33 cellular contexts compared by ENCODE assay signal in genomic region chr7:30656611-30657010, GRCh38. TPM values are rescaled to one million over a fixed set of nuclear protein-coding genes. Genes with fewer than 3 reads are reported as not detected.
DNase-seq lines count a peak whose midpoint lies in the region; ATAC-seq, FAIRE-seq and TF ChIP-seq lines count a peak whose summit lies in the region.
"Had no signal": no experiment of that assay in that cellular context is flagged by ENCODE, and none has a peak within 500 bp of the region (broad histone marks: within the 10 kb centered on the region; RNA-seq: fewer than 3 reads in every experiment).

No MANE protein-coding gene starts in this region.

- intact Hi-C loops in kidney (cut with DNase I) (no loop called here), spleen (cut with DNase I; ENCODE audit: low total_unique reads) (no loop called here)

- H4K20me1 ChIP-seq in neural progenitor cell (ENCODE audit: low read depth), result peaks cover 3% of the 10 kb centered on the region

- no peaks in the 10 kb centered on the region for H3K36me3 Mint-ChIP-seq in neural progenitor cell
- H3K36me3 Mint-ChIP-seq: activated naive CD4-positive, alpha-beta T cell treated with anti-CD3 and anti-CD28 coated beads, Interleukin-2, amount 50 U/mL, for 72 hours; natural killer cell; T-cell had no signal

- H3K4me3 Mint-ChIP-seq in neural progenitor cell, result no peak overlapping the region
- H3K4me3 Mint-ChIP-seq: activated T-cell treated with anti-CD3 and anti-CD28 coated beads, Interleukin-2, amount 50 U/mL, for 72 hours; CD4-positive, alpha-beta T cell; natural killer cell; T-cell had no signal

- H3K9me3 Mint-ChIP-seq in neural progenitor cell, result no peaks in the 10 kb centered on the region
- H3K9me3 Mint-ChIP-seq: activated naive CD4-positive, alpha-beta T cell treated with anti-CD3 and anti-CD28 coated beads, Interleukin-2, amount 50 U/mL, for 72 hours; activated T-cell treated with anti-CD3 and anti-CD28 coated beads, Interleukin-2, amount 50 U/mL, for 72 hours; CD4-positive, alpha-beta T cell; natural killer cell; T-cell had no signal

- no peak for TF ChIP-seq CTCF in kidney (IDR thresholded peaks at IDR 0.05; ENCODE audit: borderline replicate concordance, extremely low read depth, insufficient read depth)
- no peak for TF ChIP-seq CTCF in spleen (IDR thresholded peaks at IDR 0.05 in 8 of 11, conservative IDR thresholded peaks at IDR 0.05 in 3 of 11)
- TF ChIP-seq CTCF in neural progenitor cell (IDR thresholded peaks at IDR 0.05), result no peak

- no peak overlapping the region for H2AFZ ChIP-seq in neural progenitor cell (replicated peaks)

- H3K36me3 ChIP-seq in kidney (ENCODE audit: control insufficient read depth in 1 of 2, insufficient read depth in 2 of 2, low read length in 2 of 2) (no peaks in the 10 kb centered on the region), spleen (peaks cover 0 to 12% (median 0%) of the 10 kb centered on the region in 6 donors), neural progenitor cell (no peaks in the 10 kb centered on the region)
- H3K36me3 ChIP-seq: pancreas, SJSA1 had no signal

- ATAC-seq in GM21528 (IDR thresholded peaks at IDR 0.05; ENCODE audit: low FRiP score, unreplicated experiment), result no peak
- ATAC-seq: activated naive CD4-positive, alpha-beta T cell treated with anti-CD3 and anti-CD28 coated beads, Interleukin-2, amount 50 U/mL, for 72 hours; activated T-cell treated with anti-CD3 and anti-CD28 coated beads, Interleukin-2, amount 50 U/mL, for 72 hours; left cardiac atrium; mucosa of descending colon; natural killer cell; pancreas; T-cell had no signal

- H3K4me1 ChIP-seq in kidney (ENCODE audit: control insufficient read depth in 1 of 2, insufficient read depth in 1 of 2, low read depth in 1 of 2, low read length in 2 of 2) (no peaks in the 10 kb centered on the region), spleen (no peaks in the 10 kb centered on the region), neural progenitor cell (no peaks in the 10 kb centered on the region)
- H3K4me1 ChIP-seq: pancreas, SJSA1 had no signal

- H3F3A ChIP-seq in neural progenitor cell (ENCODE audit: low read depth), result no peaks in the 10 kb centered on the region

- TF ChIP-seq POLR2A in spleen (IDR thresholded peaks at IDR 0.05), result no peak

- H3K9ac ChIP-seq in kidney (ENCODE audit: low read length in 2 of 2), result no peak overlapping the region
- no peak overlapping the region for H3K9ac ChIP-seq in neural progenitor cell

- no peak for FAIRE-seq in kidney (lab: Jason Lieb, UNC)
- FAIRE-seq: H1, pancreas, small intestine had no signal

- no peak overlapping the region for H3K4me2 ChIP-seq in neural progenitor cell

- H3K27ac ChIP-seq in kidney (ENCODE audit: low read depth in 2 of 2, low read length in 2 of 2) (no peak overlapping the region), spleen (no peak overlapping the region), neural progenitor cell (no peak overlapping the region)
- H3K27ac ChIP-seq: coronary artery, pancreas, SJSA1 had no signal

- H3K27me3 ChIP-seq in spleen (replicated peaks in 1 of 7) (no peaks in the 10 kb centered on the region), neural progenitor cell (no peaks in the 10 kb centered on the region)
- H3K27me3 ChIP-seq: pancreas, SJSA1 had no signal

- peaks cover 6% of the 10 kb centered on the region for H3K27me3 Mint-ChIP-seq in neural progenitor cell (ENCODE audit: insufficient read depth, low read depth)
- H3K27me3 Mint-ChIP-seq: CD4-positive, alpha-beta T cell; T-cell had no signal

- 48 to 74% (median 60%) methylated on average over 2 to 6 of the region's 6 CpGs for WGBS in spleen, 5 donors

- H3K4me1 Mint-ChIP-seq in neural progenitor cell, result no peaks in the 10 kb centered on the region
- H3K4me1 Mint-ChIP-seq: natural killer cell, T-cell had no signal

- H3K9me3 ChIP-seq in kidney (ENCODE audit: control insufficient read depth in 1 of 2, low read length in 2 of 2) (no peaks in the 10 kb centered on the region), spleen (no peaks in the 10 kb centered on the region), neural progenitor cell (ENCODE audit: low read depth) (no peaks in the 10 kb centered on the region)
- H3K9me3 ChIP-seq: mucosa of descending colon, pancreas, SJSA1 had no signal

- peak; percentile 93 for DNase-seq in NCI-H82 (lab: John Stamatoyannopoulos, UW)
- no peak for DNase-seq in NCI-H82 treated with DMSO at 0.1 percent for 48 hours (lab: John Stamatoyannopoulos, UW; ENCODE audit: unreplicated experiment)
- DNase-seq in NCI-H2171 (lab: John Stamatoyannopoulos, UW), result peak; percentile 32
- peak; percentile 32 for DNase-seq in kidney
- DNase-seq in spleen, result peak; percentile 54
- no peak for DNase-seq in neural progenitor cell (ENCODE audit: low spot score)
- no peak for DNase-seq in activated CD4-positive, alpha-beta T cell treated with anti-CD3 and anti-CD28 coated beads for 1 hour
- DNase-seq: activated CD4-positive, alpha-beta T cell treated with anti-CD3 and anti-CD28 coated beads, Interleukin-2, amount 50 U/mL, for 48 hours; activated T-cell treated with anti-CD3 and anti-CD28 coated beads, Interleukin-2, amount 50 U/mL, for 72 hours; effector CD8-positive, alpha-beta T cell; hypothalamus; IMR-90; left cardiac atrium; mucosa of descending colon; NCI-H187 treated with DMSO at 0.1 percent for 48 hours; NCI-H2227 treated with DMSO at 0.1 percent for 48 hours; retina; small intestine; stimulated activated CD4-positive, alpha-beta T cell treated with anti-CD3 and anti-CD28 coated beads, Interleukin-1b, Interleukin-23, amount 100 ng/mL, for 48 hours; stimulated activated naive CD4-positive, alpha-beta T cell treated with Interleukin-2 at 50 U/mL for 16 hours; T-cell had no signal

- H3K4me3 ChIP-seq in kidney (ENCODE audit: low read length in 2 of 2), result no peak overlapping the region
- no peak overlapping the region for H3K4me3 ChIP-seq in spleen
- no peak overlapping the region for H3K4me3 ChIP-seq in neural progenitor cell
- H3K4me3 ChIP-seq: coronary artery, mucosa of descending colon, pancreas, SJSA1 had no signal

- no peak overlapping the region for H3K27ac Mint-ChIP-seq in neural progenitor cell
- H3K27ac Mint-ChIP-seq: activated naive CD4-positive, alpha-beta T cell treated with anti-CD3 and anti-CD28 coated beads, Interleukin-2, amount 50 U/mL, for 72 hours; activated T-cell treated with anti-CD3 and anti-CD28 coated beads, Interleukin-2, amount 50 U/mL, for 72 hours; CD4-positive, alpha-beta T cell; natural killer cell; T-cell had no signal

- H3K79me2 ChIP-seq in neural progenitor cell (ENCODE audit: low read depth), result no peaks in the 10 kb centered on the region

RNA-seq across cellular contexts. Expression of gene CRHR2, which starts 25.6 kb away (rescaled TPM):
- not detected for total RNA-seq in kidney
- polyA plus RNA-seq in kidney (ENCODE audit: insufficient read depth, low read depth, low replicate concordance), result not detected
- total RNA-seq in spleen, result not detected
- polyA plus RNA-seq in spleen, result not detected
- 0.19 TPM in 1 of 2 replicates, not detected in the other for total RNA-seq in neural progenitor cell (ENCODE audit: low replicate concordance)
- total RNA-seq: A172; activated naive CD4-positive, alpha-beta T cell treated with anti-CD3 and anti-CD28 coated beads, Interleukin-2, amount 50 U/mL, for 72 hours; activated T-cell treated with anti-CD3 and anti-CD28 coated beads, Interleukin-2, amount 50 U/mL, for 72 hours; CD4-positive, alpha-beta T cell; epithelial cell of proximal tubule; IMR-90; lung microvascular endothelial cell; mucosa of descending colon; natural killer cell; SJSA1 had no signal
- polyA plus RNA-seq: aorta, IMR-90 had no signal

Comparison
In these comparisons a context has a peak if more than half of its experiments do, and no peak if none do; other contexts are left out.
1. DNase-seq: peak in NCI-H82 (single experiment), NCI-H2171 (single experiment), kidney (single experiment) and spleen (single experiment); none in NCI-H82 treated with DMSO at 0.1 percent for 48 hours (single experiment), neural progenitor cell (single experiment) and activated CD4-positive, alpha-beta T cell treated with anti-CD3 and anti-CD28 coated beads for 1 hour (single experiment).